8 cellular contexts compared by ENCODE assay signal in genomic region chrX:68827848-68828562, GRCh38. TPM values are rescaled to one million over a fixed set of nuclear protein-coding genes. Genes with fewer than 3 reads are reported as not detected.
A peak's percentile ranks its signal among the peaks of the same experiment; 100 is the strongest.
DNase-seq lines count a peak whose midpoint lies in the region; ATAC-seq and TF ChIP-seq lines count a peak whose summit lies in the region.

No MANE protein-coding gene starts in this region.

- peak overlapping the region; percentile 70 to 72 for H3K27ac ChIP-seq in right atrium auricular region
- H3K27ac ChIP-seq in psoas muscle: peak overlapping the region; percentile 63

- intact Hi-C loops in psoas muscle (cut with DNase I): loop anchor here (1.0 to 10.0 kb wide), 7 partner anchors 232 to 559 kb away; no protein-coding TSS in a partner anchor

- no peak overlapping the region for H3K27ac Mint-ChIP-seq in T-helper 17 cell

- no peaks in the 10 kb centered on the region for H3K27me3 Mint-ChIP-seq in T-helper 17 cell

- no peaks in the 10 kb centered on the region for H3K27me3 ChIP-seq in right atrium auricular region
- H3K27me3 ChIP-seq in psoas muscle (ENCODE audit: insufficient read depth in 3 of 3, low read length in 2 of 3): peaks cover 0 to 11% (median 0%) of the 10 kb centered on the region in 3 donors

- H3K4me1 ChIP-seq in right atrium auricular region: peaks cover 0 to 22% of the 10 kb centered on the region in 2 donors
- peaks cover 8% of the 10 kb centered on the region for H3K4me1 ChIP-seq in psoas muscle

- no peaks in the 10 kb centered on the region for H3K9me3 ChIP-seq in T-helper 17 cell (ENCODE audit: control insufficient read depth, low read length, poor library complexity, severe bottlenecking)
- H3K9me3 ChIP-seq in right atrium auricular region: no peaks in the 10 kb centered on the region
- H3K9me3 ChIP-seq in psoas muscle: no peaks in the 10 kb centered on the region

- WGBS in psoas muscle, 3 donors: 2 to 25% (median 3%) methylated on average over 16 to 32 of the region's 32 CpGs

- no peaks in the 10 kb centered on the region for H3K36me3 Mint-ChIP-seq in T-helper 17 cell (ENCODE audit: low read depth)

- H3K4me1 Mint-ChIP-seq in T-helper 17 cell: peaks cover 15% of the 10 kb centered on the region

- H3K36me3 ChIP-seq in right atrium auricular region (no peaks in the 10 kb centered on the region), psoas muscle (ENCODE audit: insufficient read depth in 1 of 2, low read depth in 1 of 2) (no peaks in the 10 kb centered on the region)

- TF ChIP-seq CTCF in right atrium auricular region (IDR thresholded peaks at IDR 0.05): peak; percentile 81 to 90
- TF ChIP-seq CTCF in psoas muscle (IDR thresholded peaks at IDR 0.05): peak; percentile 84

- ATAC-seq in GM21381 (IDR thresholded peaks at IDR 0.05; ENCODE audit: unreplicated experiment) (peak; percentile 35), T-helper 17 cell (peak; percentile 45), psoas muscle (peak; percentile 69 to 72 (median 70))

- DNase-seq in C1 segment of cervical spinal cord (lab: John Stamatoyannopoulos, UW) (peak in 12 of 14 donors; percentile 3 to 69 (median 50)), MV-4-11 (lab: John Stamatoyannopoulos, UW) (peak; percentile 22), T-helper 17 cell (peak; percentile 50 to 68 (median 50)), anterior cingulate cortex (lab: John Stamatoyannopoulos, UW) (peak in 57 of 58 donors; percentile 4 to 80 (median 51)), right atrium auricular region (ENCODE audit: low spot score) (peak; percentile 93), psoas muscle (peak; percentile 80 to 89), ureter (ENCODE audit: low spot score) (peak; percentile 88)

- H3K4me3 ChIP-seq in right atrium auricular region: peak overlapping the region; percentile 12 to 74
- H3K4me3 ChIP-seq in psoas muscle: peak overlapping the region; percentile 80

- peak overlapping the region; percentile 94 for H3K4me3 Mint-ChIP-seq in T-helper 17 cell

RNA-seq across cellular contexts. Expression of gene EFNB1, which starts 0.8 kb away (rescaled TPM):
- total RNA-seq in T-helper 17 cell (1 to 10 TPM; 4.0 to 6.6 TPM), right atrium auricular region (10 to 100 TPM; 23.7 to 42.4 TPM), psoas muscle (10 to 100 TPM; 10.9 to 14.9 (median 11.3) TPM), ureter (59.8 TPM)
- polyA plus RNA-seq in psoas muscle: 10 to 100 TPM in 2 of 3 donors, 1 to 10 TPM in 1; 8.9 to 12.2 (median 11.2) TPM

Comparison
In these comparisons a context has a peak if more than half of its experiments do, and no peak if none do; other contexts are left out.
1. Peak in every context shown above with its lines: DNase-seq, ATAC-seq, H3K4me3 ChIP-seq and H3K27ac ChIP-seq.
2. DNase-seq: peak in every context shown above with its lines; median percentile 93 in right atrium auricular region; 88 in ureter; 84 in psoas muscle; 51 in anterior cingulate cortex; 50 in C1 segment of cervical spinal cord; 50 in T-helper 17 cell; 22 in MV-4-11.